Comparison of ENCODE assay signal across 8 cellular contexts in the genomic region with DNA sequence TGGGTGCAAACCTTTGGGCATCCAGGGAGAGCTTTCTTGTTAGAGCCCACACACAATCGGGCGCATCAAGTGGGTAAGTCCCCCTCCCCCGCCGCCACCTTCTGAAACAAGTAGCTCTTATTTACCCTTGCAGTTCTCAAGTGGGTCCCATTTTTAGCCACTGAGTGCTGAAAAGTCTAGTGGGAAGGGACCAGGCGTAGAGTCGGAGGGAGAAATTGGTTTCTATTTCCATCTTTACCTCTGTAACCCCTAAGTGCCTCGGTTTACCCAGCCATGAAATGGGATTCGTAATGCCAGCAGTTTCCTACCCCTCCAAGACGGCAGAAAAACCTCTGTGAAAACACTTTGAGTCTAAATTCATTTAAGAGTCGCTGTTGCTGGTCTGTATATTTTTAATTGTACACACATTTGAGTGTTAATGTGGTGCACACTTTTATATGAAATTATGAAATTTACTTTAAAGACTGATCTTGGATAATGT. TPM values are rescaled to one million over a fixed set of nuclear protein-coding genes. Genes with fewer than 3 reads are reported as not detected.
DNase-seq lines count a peak whose midpoint lies in the region; ATAC-seq and TF ChIP-seq lines count a peak whose summit lies in the region.

No MANE protein-coding gene starts in this region.

- no peak for TF ChIP-seq CTCF in AG04450 (IDR thresholded peaks at IDR 0.05; ENCODE audit: low read depth, low read length)

- H3K9me3 ChIP-seq in AG04450 (ENCODE audit: control insufficient read depth, insufficient read depth, low read length) (no peaks in the 10 kb centered on the region), adipocyte (ENCODE audit: control insufficient read depth, low read length) (no peaks in the 10 kb centered on the region), iPS-20b (ENCODE audit: insufficient read depth, low read depth, low read length) (no peaks in the 10 kb centered on the region)

- DNase-seq in AG04450 (ENCODE audit: low read depth, low spot score) (no peak), adipocyte (ENCODE audit: low read depth) (no peak), DMS153 (lab: John Stamatoyannopoulos, UW) (no peak)
- DNase-seq in stimulated activated CD4-positive, alpha-beta T cell treated with anti-CD3 and anti-CD28 coated beads, Interleukin-4, amount 100 ng/mL, for 4 hours, result peak; percentile 8 to 15

- H3K27ac ChIP-seq in AG04450 (ENCODE audit: low read depth, low read length) (no peak overlapping the region), iPS-20b (ENCODE audit: low read length) (no peak overlapping the region)

- H3K27me3 ChIP-seq in AG04450 (ENCODE audit: control insufficient read depth, insufficient read depth, low read length), result peaks cover 37% of the 10 kb centered on the region
- H3K27me3 ChIP-seq in adipocyte (replicated peaks; ENCODE audit: control insufficient read depth, insufficient read depth, low read length), result peaks cover 15% of the 10 kb centered on the region
- H3K27me3 ChIP-seq in iPS-20b (ENCODE audit: insufficient read depth, low read length), result peaks cover 19% of the 10 kb centered on the region

- CTCF ChIA-PET in AG04450 (lab: Charles Lee), result interaction anchor here (4.0 kb wide), 1 partner anchor 116 kb away, joined by 24 read pairs; a partner anchor contains a TSS

- H3K4me3 ChIP-seq in AG04450 (ENCODE audit: low read depth, low read length), result peak overlapping the region; percentile 66
- H3K4me3 ChIP-seq in adipocyte (ENCODE audit: low read length), result peak overlapping the region; percentile 87
- peak overlapping the region; percentile 91 for H3K4me3 ChIP-seq in iPS-20b (ENCODE audit: low read length)

- POLR2A ChIA-PET in AG04450 (lab: Yijun Ruan, JAX), result no interaction called here

- no peaks in the 10 kb centered on the region for H3K4me1 ChIP-seq in adipocyte (ENCODE audit: control insufficient read depth, insufficient read depth, low read length)
- no peaks in the 10 kb centered on the region for H3K4me1 ChIP-seq in iPS-20b (ENCODE audit: insufficient read depth, low read length)

- peak overlapping the region; percentile 70 for H3K9ac ChIP-seq in adipocyte (ENCODE audit: low read length)
- peak overlapping the region; percentile 53; the same call in 1 of the 2 replicates for H3K9ac ChIP-seq in iPS-20b (ENCODE audit: low read depth, low read length)

- H3K36me3 ChIP-seq in adipocyte (ENCODE audit: control insufficient read depth, insufficient read depth, low read length, severe bottlenecking) (no peaks in the 10 kb centered on the region), iPS-20b (ENCODE audit: insufficient read depth, low read depth, low read length) (no peaks in the 10 kb centered on the region)

- ATAC-seq in HG03025 (IDR thresholded peaks at IDR 0.05; ENCODE audit: low FRiP score, unreplicated experiment), result peak; percentile 8
- ATAC-seq in GM18858 (IDR thresholded peaks at IDR 0.05; ENCODE audit: unreplicated experiment), result no peak
- no peak for ATAC-seq in HG02840 (IDR thresholded peaks at IDR 0.05; ENCODE audit: low FRiP score, unreplicated experiment)

RNA-seq across cellular contexts. Expression of a gene that starts 0.9 kb away (rescaled TPM):
- 0.51 and 0.98 TPM in 2 replicates for polyA plus RNA-seq in AG04450 (2011; rRNA removed)
- polyA minus RNA-seq in AG04450 (2011; rRNA and poly(A)+ RNA removed), result 0.28 and 0.52 TPM in 2 replicates

RNA-seq across cellular contexts. Expression of a gene that starts 45.3 kb away (rescaled TPM):
- polyA plus RNA-seq in AG04450 (2011; rRNA removed), result 2.6 and 3.1 TPM in 2 replicates
- 3.8 and 5.6 TPM in 2 replicates for polyA minus RNA-seq in AG04450 (2011; rRNA and poly(A)+ RNA removed)

Comparison
In these comparisons a context has a peak if more than half of its experiments do, and no peak if none do; other contexts are left out.
1. DNase-seq: peak in stimulated activated CD4-positive, alpha-beta T cell treated with anti-CD3 and anti-CD28 coated beads, Interleukin-4, amount 100 ng/mL, for 4 hours (2 of 2); none in AG04450 (single experiment), adipocyte (single experiment) and DMS153 (single experiment).
2. Peak in every context shown above with its lines, with median percentiles within 50 percentile points of each other: H3K4me3 ChIP-seq.